8 cellular contexts compared by ENCODE assay signal in the genomic region with DNA sequence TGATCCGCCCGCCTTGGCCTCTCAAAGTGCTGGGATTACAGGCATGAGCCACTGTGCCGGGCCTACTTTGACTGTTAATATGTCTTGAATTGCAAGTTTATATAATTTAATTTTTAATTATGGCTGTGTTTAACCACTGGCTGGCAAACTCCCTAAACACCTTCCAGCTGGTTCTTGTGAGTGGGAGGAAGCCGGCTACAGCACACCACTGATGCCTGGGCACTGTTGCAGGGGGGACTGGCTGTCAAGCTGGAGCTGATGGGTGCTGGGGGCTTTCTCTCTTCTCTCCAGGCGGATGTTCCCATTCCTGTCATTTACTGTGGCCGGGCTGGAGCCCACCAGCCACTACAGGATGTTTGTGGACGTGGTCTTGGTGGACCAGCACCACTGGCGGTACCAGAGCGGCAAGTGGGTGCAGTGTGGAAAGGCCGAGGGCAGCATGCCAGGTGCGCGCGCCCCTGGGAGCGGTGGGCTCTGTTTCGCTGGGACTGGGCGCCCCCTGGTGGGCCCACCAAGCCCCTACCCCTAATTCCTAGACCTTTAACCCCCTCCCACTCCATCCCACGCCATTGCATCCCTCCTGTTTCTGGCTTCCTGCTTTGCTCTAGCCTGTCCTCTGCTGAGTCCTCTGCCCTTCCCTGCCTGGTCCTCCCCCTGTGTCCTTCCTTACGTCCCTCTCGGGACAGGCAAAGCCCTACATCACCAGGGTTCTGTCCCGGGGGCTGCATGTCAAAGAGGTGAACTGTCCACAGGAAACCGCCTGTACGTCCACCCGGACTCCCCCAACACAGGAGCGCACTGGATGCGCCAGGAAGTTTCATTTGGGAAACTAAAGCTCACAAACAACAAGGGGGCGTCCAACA. TPM values are rescaled to one million over a fixed set of nuclear protein-coding genes. Genes with fewer than 3 reads are reported as not detected.
DNase-seq lines count a peak whose midpoint lies in the region; ATAC-seq, FAIRE-seq and TF ChIP-seq lines count a peak whose summit lies in the region.

No MANE protein-coding gene starts in this region.

- DNase-seq in NCI-H2171 treated with DMSO at 0.1 percent for 48 hours (lab: John Stamatoyannopoulos, UW), result peak; percentile 23
- DNase-seq in NCI-H2171 (lab: John Stamatoyannopoulos, UW), result no peak
- DNase-seq in Panc1 (ENCODE audit: low read depth, low spot score), result no peak
- DNase-seq in GM12878 (ENCODE audit: low read depth, low spot score), result no peak
- DNase-seq in natural killer cell, result no peak
- no peak for DNase-seq in SKM-1 (lab: John Stamatoyannopoulos, UW; ENCODE audit: unreplicated experiment)
- DNase-seq in SIG-M5 treated with dmso at 0.1 percent for 504 hours (lab: John Stamatoyannopoulos, UW; ENCODE audit: unreplicated experiment), result no peak
- DNase-seq in gastrocnemius medialis, result no peak

- SMC1A ChIA-PET in GM12878 (lab: Charles Lee; ENCODE audit: uncharacterized antibody, unreplicated experiment), result interaction anchor here (0.5 to 3.9 kb wide), 10 partner anchors 9 to 78 kb away, joined by 3 to 17 read pairs (median 6); partner anchors contain the start of gene TBX21

- H3K4me1 Mint-ChIP-seq in natural killer cell, result peaks cover 69 to 79% of the 10 kb centered on the region in 2 donors

- no peaks in the 10 kb centered on the region for H3K36me3 Mint-ChIP-seq in natural killer cell

- H3K4me3 ChIP-seq in Panc1 (ENCODE audit: low read depth in 2 of 2, low read length in 2 of 2) (no peak overlapping the region), GM12878 (no peak overlapping the region), gastrocnemius medialis (no peak overlapping the region)

- no peak for TF ChIP-seq EP300 in GM12878 (IDR thresholded peaks at IDR 0.05; ENCODE audit: borderline replicate concordance in 1 of 2, control insufficient read depth in 1 of 2, low read depth in 2 of 2, low read length in 2 of 2)

- BruUV-seq in Panc1 (replicated peaks; lab: Mats Ljungman, UMichigan) (no TSS peak), GM12878 (replicated peaks; lab: Mats Ljungman, UMichigan) (no TSS peak)

- intact Hi-C loops in Panc1 (cut with micrococcal nuclease; ENCODE audit: unreplicated experiment), result no loop called here
- intact Hi-C loops in GM12878 (cut with micrococcal nuclease; ENCODE audit: unreplicated experiment), result loop anchor here (1.0 kb wide), 1 partner anchor 43 kb away; no protein-coding TSS in a partner anchor
- intact Hi-C loops in natural killer cell (cut with micrococcal nuclease), result loop anchor here (2.0 to 10.0 kb wide), 2 partner anchors 78 to 982 kb away; partner anchors contain the start of genes HOXB13, PRAC1 and PRAC2
- intact Hi-C loops in gastrocnemius medialis (cut with DNase I; ENCODE audit: low total_unique reads), result no loop called here

- H2AFZ ChIP-seq in GM12878 (ENCODE audit: control insufficient read depth, low read depth, low read length), result no peak overlapping the region

- H3K27me3 Mint-ChIP-seq in natural killer cell (ENCODE audit: low read depth in 2 of 2), result no peaks in the 10 kb centered on the region

- peaks cover 14% of the 10 kb centered on the region for H3K79me2 ChIP-seq in GM12878 (ENCODE audit: control insufficient read depth, insufficient read depth, low read length)

- RAD21 ChIA-PET in GM12878 (lab: Charles Lee; ENCODE audit: unreplicated experiment), result interaction anchor here (0.8 to 5.9 kb wide), 5 partner anchors 10 to 81 kb away, joined by 3 to 74 read pairs (median 6); partner anchors contain the start of gene TBX21

- 21% methylated on average over 24 of the region's 26 CpGs for WGBS in GM12878 (ENCODE audit: insufficient coverage, insufficient replicate concordance, low lambda C conversion rate, missing lambda C conversion rate)

- H4K20me1 ChIP-seq in GM12878 (ENCODE audit: control insufficient read depth, insufficient read depth), result no peaks in the 10 kb centered on the region

- H3K36me3 ChIP-seq in Panc1 (ENCODE audit: control insufficient read depth, insufficient read depth, low read length), result no peaks in the 10 kb centered on the region
- H3K36me3 ChIP-seq in GM12878 (ENCODE audit: control insufficient read depth in 2 of 2, insufficient read depth in 2 of 2, low read length in 1 of 2), result peaks cover 2 to 11% of the 10 kb centered on the region in 2 experiments; a peak in 3 of 4 replicates
- H3K36me3 ChIP-seq in gastrocnemius medialis, result no peaks in the 10 kb centered on the region

- peak; percentile 66 for TF ChIP-seq RAD21 in GM12878 (IDR thresholded peaks at IDR 0.05; ENCODE audit: insufficient read depth, low read depth, low read length)

- peak overlapping the region; percentile 99 for H3K4me3 Mint-ChIP-seq in natural killer cell

- no peak for FAIRE-seq in GM12878 (lab: Jason Lieb, UNC)

- H3K4me2 ChIP-seq in GM12878 (ENCODE audit: control insufficient read depth, insufficient read depth), result no peak overlapping the region

- no peaks in the 10 kb centered on the region for H3K4me1 ChIP-seq in Panc1 (ENCODE audit: control insufficient read depth, insufficient read depth, low read length)
- H3K4me1 ChIP-seq in GM12878 (ENCODE audit: control insufficient read depth, insufficient read depth, low read length), result peaks cover 18% of the 10 kb centered on the region
- H3K4me1 ChIP-seq in gastrocnemius medialis, result no peaks in the 10 kb centered on the region

- TF ChIP-seq POLR2A in GM12878 (IDR thresholded peaks at IDR 0.05; ENCODE audit: low read depth, low read length), result no peak
- no peak for TF ChIP-seq POLR2A in gastrocnemius medialis (IDR thresholded peaks at IDR 0.05)

- no peaks in the 10 kb centered on the region for H3K9me3 ChIP-seq in Panc1 (ENCODE audit: control insufficient read depth, insufficient read depth, low read depth, low read length)
- no peaks in the 10 kb centered on the region for H3K9me3 ChIP-seq in GM12878 (replicated peaks; ENCODE audit: control insufficient read depth, insufficient read depth, low read length)
- no peaks in the 10 kb centered on the region for H3K9me3 ChIP-seq in gastrocnemius medialis

- H3K27me3 ChIP-seq in Panc1 (ENCODE audit: control insufficient read depth, insufficient read depth, low read length) (peaks cover 3% of the 10 kb centered on the region; the same call in 1 of the 2 replicates), GM12878 (replicated peaks in 1 of 2; ENCODE audit: control insufficient read depth in 2 of 2, insufficient read depth in 2 of 2, low read length in 1 of 2) (no peaks in the 10 kb centered on the region), gastrocnemius medialis (peaks cover 31 to 35% (median 33%) of the 10 kb centered on the region in 3 donors)

- TF ChIP-seq CTCF in Panc1 (IDR thresholded peaks at IDR 0.05) (peak; percentile 72; the same call in 1 of the 2 replicates), GM12878 (IDR thresholded peaks at IDR 0.05 in 2 of 3, conservative IDR thresholded peaks at IDR 0.05 in 1 of 3; ENCODE audit: control insufficient read depth in 2 of 3, extremely low read depth in 1 of 3, insufficient read depth in 1 of 3, low read depth in 3 of 3, low read length in 3 of 3) (peak; percentile 46 to 59 (median 55)), natural killer cell (IDR thresholded peaks at IDR 0.05) (peak; percentile 48), gastrocnemius medialis (IDR thresholded peaks at IDR 0.05 in 4 of 5, conservative IDR thresholded peaks at IDR 0.05 in 1 of 5) (peak in 2 of 5 experiments; percentile 6 to 20)

- peak overlapping the region; percentile 85 to 94 for H3K27ac Mint-ChIP-seq in natural killer cell

- in situ Hi-C loops in Panc1 (cut with HindIII; ENCODE audit: low pct_unique_long_range_greater_than_20kb, low sequenced_read_pairs) (no loop called here), GM12878 (cut with MboI) (no loop called here), gastrocnemius medialis (cut with MboI; ENCODE audit: low sequenced_read_pairs in 4 of 4) (no loop called here)

- POLR2A ChIA-PET in Panc1 (lab: Charles Lee) (no interaction called here), GM12878 (lab: Charles Lee) (interaction anchor here (0.6 to 0.8 kb wide), 2 partner anchors 46 to 1009 kb away, joined by 3 to 4 read pairs; no protein-coding TSS in a partner anchor)

- CTCF ChIA-PET in Panc1 (lab: Charles Lee) (no interaction called here), GM12878 (lab: Yijun Ruan, JAX) (interaction anchor here (0.9 to 17.1 kb wide), 13 partner anchors 10 to 378 kb away, joined by 3 to 242 read pairs (median 4); partner anchors contain the start of genes SCRN2 and TBX21)

- ATAC-seq in Panc1, result peak; percentile 55
- ATAC-seq in GM12878, result peak; percentile 85
- ATAC-seq in natural killer cell, result peak; percentile 5 to 30 (median 29)
- ATAC-seq in gastrocnemius medialis, result no peak

- no peak overlapping the region for H3K9ac ChIP-seq in GM12878 (ENCODE audit: control insufficient read depth, insufficient read depth, low read length)

- no peaks in the 10 kb centered on the region for H3K9me3 Mint-ChIP-seq in natural killer cell

- H3K27ac ChIP-seq in Panc1 (ENCODE audit: low read length) (no peak overlapping the region), GM12878 (ENCODE audit: control insufficient read depth, insufficient read depth) (no peak overlapping the region), gastrocnemius medialis (no peak overlapping the region)

RNA-seq across cellular contexts. Expression of gene TBX21, which starts 9.5 kb away (rescaled TPM):
- total RNA-seq in Panc1 (2021; ENCODE audit: unreplicated experiment) (0.10 TPM), GM12878 (2014; rRNA removed) (7.9 and 8.4 TPM in 2 replicates), GM12878 (2014; rRNA removed; fragmentation: Illumina TruSeq; extraction: Trizol) (3.2 and 4.1 TPM in 2 replicates), GM12878 (2021) (8.3 and 9.5 TPM in 2 replicates), natural killer cell (100 to 1,000 TPM; 234 to 328 (median 257) TPM), gastrocnemius medialis (1 to 10 TPM in 1 of 4 donors, under 1 TPM in 1, not detected in 2; 0.98 to 3.3 TPM)
- polyA plus RNA-seq in Panc1 (2012; ENCODE audit: insufficient read length), result not detected
- 7.7 and 9.6 TPM in 2 replicates for total RNA-seq in GM12878 (2013; cell fraction: nucleolus; rRNA removed)
- polyA plus RNA-seq in GM12878 (2011; ENCODE audit: low read depth), result 2.3 TPM
- polyA plus RNA-seq in GM12878 (2011; rRNA removed) (8.6 and 9.6 TPM in 2 replicates), GM12878 (2014; fragmentation: Illumina TruSeq; extraction: Trizol) (4.8 and 6.0 TPM in 2 replicates), GM12878 (2014; fragmentation: Nextera tagmentation; extraction: Ambion mirVana) (1 to 10 TPM in 1 of 2 experiments, under 1 TPM in 1; 0.63 to 1.8 TPM), GM12878 (2014; rRNA removed) (6.0 and 6.3 TPM in 2 replicates), GM12878 (2016; fragmentation: Nextera tagmentation; extraction: Ambion mirVana) (1 to 10 TPM; 1.6 to 1.7 TPM)
- polyA plus RNA-seq in GM12878 (2011; cell fraction: cytosol; rRNA removed), result 11.3 and 12.2 TPM in 2 replicates
- 21.6 and 25.3 TPM in 2 replicates for polyA plus RNA-seq in GM12878 (2011; cell fraction: nucleus; rRNA removed)
- polyA plus RNA-seq in GM12878 (2012), result 4.7 and 7.3 TPM in 2 replicates
- 6.6 and 12.4 TPM in 2 replicates for polyA minus RNA-seq in GM12878 (2011; rRNA and poly(A)+ RNA removed)
- 6.7 and 10.3 TPM in 2 replicates for polyA minus RNA-seq in GM12878 (2011; cell fraction: cytosol; rRNA and poly(A)+ RNA removed)
- polyA minus RNA-seq in GM12878 (2011; cell fraction: nucleus; rRNA and poly(A)+ RNA removed), result 9.1 and 11.5 TPM in 2 replicates

RNA-seq across cellular contexts. Expression of gene TBKBP1, which starts 48.6 kb away (rescaled TPM):
- total RNA-seq in Panc1 (2021; ENCODE audit: unreplicated experiment), result 12.0 TPM
- 18.5 TPM for polyA plus RNA-seq in Panc1 (2012; ENCODE audit: insufficient read length)
- total RNA-seq in GM12878 (2013; cell fraction: nucleolus; rRNA removed), result 10.4 and 10.6 TPM in 2 replicates
- total RNA-seq in GM12878 (2014; rRNA removed), result 0.11 and 0.23 TPM in 2 replicates
- total RNA-seq in GM12878 (2014; rRNA removed; fragmentation: Illumina TruSeq; extraction: Trizol), result 0.18 and 0.85 TPM in 2 replicates
- total RNA-seq in GM12878 (2021), result 0.69 and 1.5 TPM in 2 replicates
- 0.79 TPM for polyA plus RNA-seq in GM12878 (2011; ENCODE audit: low read depth)
- polyA plus RNA-seq in GM12878 (2011; rRNA removed), result 2.0 and 2.7 TPM in 2 replicates
- polyA plus RNA-seq in GM12878 (2011; cell fraction: cytosol; rRNA removed), result 1.9 and 3.5 TPM in 2 replicates
- 18.8 and 22.1 TPM in 2 replicates for polyA plus RNA-seq in GM12878 (2011; cell fraction: nucleus; rRNA removed)
- polyA plus RNA-seq in GM12878 (2012), result 1.8 and 2.9 TPM in 2 replicates
- polyA plus RNA-seq in GM12878 (2014; fragmentation: Illumina TruSeq; extraction: Trizol), result 0.38 TPM in 1 of 2 replicates, not detected in the other
- not detected for polyA plus RNA-seq in GM12878 (2014; fragmentation: Nextera tagmentation; extraction: Ambion mirVana)
- polyA plus RNA-seq in GM12878 (2014; rRNA removed), result 0.74 and 1.4 TPM in 2 replicates
- polyA plus RNA-seq in GM12878 (2016; fragmentation: Nextera tagmentation; extraction: Ambion mirVana), result under 1 TPM in 1 of 2 experiments, not detected in 1; 0.11 TPM
- polyA minus RNA-seq in GM12878 (2011; rRNA and poly(A)+ RNA removed), result 1.4 and 1.8 TPM in 2 replicates
- polyA minus RNA-seq in GM12878 (2011; cell fraction: cytosol; rRNA and poly(A)+ RNA removed), result 0.94 and 1.1 TPM in 2 replicates
- 1.8 and 2.7 TPM in 2 replicates for polyA minus RNA-seq in GM12878 (2011; cell fraction: nucleus; rRNA and poly(A)+ RNA removed)
- total RNA-seq in natural killer cell, result 10 to 100 TPM; 21.4 to 38.9 (median 37.6) TPM
- total RNA-seq in gastrocnemius medialis, result 10 to 100 TPM; 15.9 to 28.0 (median 23.0) TPM

Comparison
In these comparisons a context has a peak if more than half of its experiments do, and no peak if none do; other contexts are left out.
1. ATAC-seq: peak in Panc1 (single experiment), GM12878 (single experiment) and natural killer cell (3 of 3); none in gastrocnemius medialis (0 of 2).
2. RNA of gene TBX21, which starts 9.5 kb away (total RNA-seq): 234 to 328 TPM in natural killer cell; 3.2 to 9.6 TPM in GM12878, 0.98 to 3.3 TPM in gastrocnemius medialis and 0.10 TPM in Panc1 (single experiment); every median in the first group is over 10 times any median in the second.
3. intact Hi-C loops: an anchor here in GM12878 (1.0 kb wide) and natural killer cell (2.0 to 10.0 kb wide); none called in Panc1 and gastrocnemius medialis.